Comparison of ENCODE assay signal across 10 cellular contexts in the genomic region with DNA sequence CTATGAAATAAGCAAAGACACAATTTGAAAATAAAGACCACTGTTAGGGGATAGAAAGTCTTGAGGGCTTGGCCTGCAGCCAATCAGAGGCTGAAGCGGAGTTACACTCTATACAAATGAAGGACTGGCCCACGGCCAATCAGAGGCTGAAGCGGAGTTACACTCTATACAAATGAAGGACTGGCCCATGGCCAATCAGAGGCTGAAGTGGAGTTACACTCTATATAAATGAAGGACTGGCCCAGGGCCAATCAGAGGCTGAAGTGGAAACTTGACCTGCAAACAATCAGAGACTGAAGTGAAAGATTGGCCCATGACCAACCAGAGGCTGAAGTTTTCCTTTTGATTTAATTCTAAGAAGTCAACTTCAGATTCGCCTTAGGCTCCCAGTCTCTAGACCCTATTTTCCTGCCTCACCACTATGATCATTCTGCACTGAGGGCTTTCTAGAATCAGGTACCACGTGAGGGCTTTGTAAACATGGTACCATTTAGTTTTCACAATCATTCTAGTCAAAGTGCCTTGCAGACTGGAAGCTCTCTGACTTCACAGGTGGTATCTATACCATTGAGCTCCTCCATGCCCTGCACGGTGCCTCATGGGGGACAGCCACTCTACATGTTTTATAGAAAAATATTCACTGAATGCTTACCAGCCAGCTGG.
DNase-seq lines count a peak whose midpoint lies in the region; ATAC-seq and TF ChIP-seq lines count a peak whose summit lies in the region.
"Had no signal": no experiment of that assay in that cellular context is flagged by ENCODE, and none has a peak within 500 bp of the region (broad histone marks: within the 10 kb centered on the region; RNA-seq: fewer than 3 reads in every experiment).

No MANE protein-coding gene starts in this region.

- peaks cover 22% of the 10 kb centered on the region for H3K4me1 ChIP-seq in lower lobe of right lung
- no peaks in the 10 kb centered on the region for H3K4me1 ChIP-seq in aorta (ENCODE audit: control insufficient read depth in 1 of 2, insufficient read depth in 2 of 2, low read length in 2 of 2)
- H3K4me1 ChIP-seq in CD8-positive, alpha-beta memory T cell (ENCODE audit: insufficient read depth, low read length) = peaks cover 21% of the 10 kb centered on the region

- intact Hi-C loops in Right ventricle myocardium inferior (cut with DNase I) (loop anchor here (2.0 to 5.0 kb wide), 4 partner anchors 81 to 233 kb away; no protein-coding TSS in a partner anchor), cardiac septum (cut with DNase I) (loop anchor here (2.0 to 5.0 kb wide), 5 partner anchors 76 to 233 kb away; no protein-coding TSS in a partner anchor), lower lobe of right lung (cut with DNase I) (loop anchor here (5.0 kb wide), 1 partner anchor 151 kb away; no protein-coding TSS in a partner anchor), aorta (cut with DNase I) (loop anchor here (2.0 kb wide), 3 partner anchors 83 to 235 kb away; no protein-coding TSS in a partner anchor)

- TF ChIP-seq CTCF in choroid plexus epithelial cell (conservative IDR thresholded peaks at IDR 0.05; ENCODE audit: low read depth, low read length) = no peak
- no peak for TF ChIP-seq CTCF in lower lobe of right lung (IDR thresholded peaks at IDR 0.05)

- H3K9me3 Mint-ChIP-seq in CD8-positive, alpha-beta memory T cell = peaks cover 0 to 2% (median 0%) of the 10 kb centered on the region in 5 donors
- no peaks in the 10 kb centered on the region for H3K9me3 Mint-ChIP-seq in activated T-cell treated with anti-CD3 and anti-CD28 coated beads, Interleukin-2, amount 50 U/mL, for 24 hours

- 50 to 54% methylated on average over 6 of the region's 6 CpGs for WGBS in aorta, 2 donors

- CTCF ChIA-PET in CD8-positive, alpha-beta memory T cell (lab: Charles Lee) = interaction anchor here (1.1 to 15.3 kb wide), 6 partner anchors 10 to 328 kb away, joined by 3 to 106 read pairs (median 6); no protein-coding TSS in a partner anchor

- POLR2A ChIA-PET in CD8-positive, alpha-beta memory T cell (lab: Charles Lee) = no interaction called here

- H3K27ac ChIP-seq in lower lobe of right lung (peak overlapping the region; percentile 62), aorta (ENCODE audit: low read depth in 1 of 2, low read length in 2 of 2) (no peak overlapping the region)
- no peak overlapping the region for H3K27ac ChIP-seq in CD8-positive, alpha-beta memory T cell (ENCODE audit: low read depth, low read length)

- no peaks in the 10 kb centered on the region for H3K9me3 ChIP-seq in lower lobe of right lung
- H3K9me3 ChIP-seq in aorta (ENCODE audit: control insufficient read depth, low read length) = no peaks in the 10 kb centered on the region
- H3K9me3 ChIP-seq in CD8-positive, alpha-beta memory T cell (ENCODE audit: low read length) = no peaks in the 10 kb centered on the region

- peak; percentile 82 for DNase-seq in Right ventricle myocardium inferior (ENCODE audit: missing footprints)
- DNase-seq in cardiac septum (ENCODE audit: low spot score) = no peak
- DNase-seq in choroid plexus epithelial cell (ENCODE audit: low read depth) = peak; percentile 46
- peak; percentile 78 for DNase-seq in lower lobe of right lung
- peak in 1 of 2 donors; percentile 53 for DNase-seq in aorta
- DNase-seq in CD8-positive, alpha-beta memory T cell = no peak
- DNase-seq in germinal center (ENCODE audit: low spot score) = no peak
- no peak for DNase-seq in activated T-cell treated with anti-CD3 and anti-CD28 coated beads, Interleukin-2, amount 50 U/mL, for 24 hours
- DNase-seq: NCI-H526 treated with DMSO at 0.1 percent for 48 hours had no signal

- H3K4me3 ChIP-seq in choroid plexus epithelial cell (ENCODE audit: low read depth, low read length) (no peak overlapping the region), lower lobe of right lung (peak overlapping the region; percentile 31), aorta (ENCODE audit: low read length in 2 of 2) (no peak overlapping the region)
- no peak overlapping the region for H3K4me3 ChIP-seq in CD8-positive, alpha-beta memory T cell (ENCODE audit: low read length)

- no peak overlapping the region for H3K4me3 Mint-ChIP-seq in CD8-positive, alpha-beta memory T cell
- no peak overlapping the region for H3K4me3 Mint-ChIP-seq in activated T-cell treated with anti-CD3 and anti-CD28 coated beads, Interleukin-2, amount 50 U/mL, for 24 hours

- no peak overlapping the region for H3K27ac Mint-ChIP-seq in CD8-positive, alpha-beta memory T cell
- no peak overlapping the region for H3K27ac Mint-ChIP-seq in activated T-cell treated with anti-CD3 and anti-CD28 coated beads, Interleukin-2, amount 50 U/mL, for 24 hours

- peaks cover 1% of the 10 kb centered on the region for H3K36me3 ChIP-seq in lower lobe of right lung
- no peaks in the 10 kb centered on the region for H3K36me3 ChIP-seq in aorta (ENCODE audit: control insufficient read depth in 1 of 2, insufficient read depth in 2 of 2, low read length in 1 of 2)
- H3K36me3 ChIP-seq in CD8-positive, alpha-beta memory T cell (ENCODE audit: insufficient read depth, low read length) = no peaks in the 10 kb centered on the region

- peaks cover 0 to 3% of the 10 kb centered on the region in 2 donors for H3K27me3 Mint-ChIP-seq in CD8-positive, alpha-beta memory T cell
- H3K27me3 Mint-ChIP-seq in activated T-cell treated with anti-CD3 and anti-CD28 coated beads, Interleukin-2, amount 50 U/mL, for 24 hours = no peaks in the 10 kb centered on the region

- peaks cover 14 to 30% (median 29%) of the 10 kb centered on the region in 3 donors for H3K4me1 Mint-ChIP-seq in CD8-positive, alpha-beta memory T cell
- peaks cover 25% of the 10 kb centered on the region for H3K4me1 Mint-ChIP-seq in activated T-cell treated with anti-CD3 and anti-CD28 coated beads, Interleukin-2, amount 50 U/mL, for 24 hours (ENCODE audit: low read depth)

- ATAC-seq in Right ventricle myocardium inferior (peak; percentile 40), lower lobe of right lung (peak; percentile 66 to 77), aorta (ENCODE audit: low FRiP score) (peak; percentile 55)
- ATAC-seq: activated CD4-positive, CD25-positive, alpha-beta regulatory T cell treated with anti-CD3 and anti-CD28 coated beads, Interleukin-2, amount 50 U/mL, for 24 hours had no signal

- H3K27me3 ChIP-seq in lower lobe of right lung (ENCODE audit: low read depth) = no peaks in the 10 kb centered on the region
- no peaks in the 10 kb centered on the region for H3K27me3 ChIP-seq in aorta (ENCODE audit: control insufficient read depth in 1 of 2, insufficient read depth in 2 of 2, low read length in 1 of 2)
- no peaks in the 10 kb centered on the region for H3K27me3 ChIP-seq in CD8-positive, alpha-beta memory T cell (ENCODE audit: insufficient read depth, low read length, poor library complexity, severe bottlenecking)

- peaks cover 0 to 3% (median 2%) of the 10 kb centered on the region in 3 donors for H3K36me3 Mint-ChIP-seq in CD8-positive, alpha-beta memory T cell
- H3K36me3 Mint-ChIP-seq in activated T-cell treated with anti-CD3 and anti-CD28 coated beads, Interleukin-2, amount 50 U/mL, for 24 hours (ENCODE audit: low read depth) = no peaks in the 10 kb centered on the region

Comparison
In these comparisons a context has a peak if more than half of its experiments do, and no peak if none do; other contexts are left out.
1. DNase-seq: peak in Right ventricle myocardium inferior (single experiment), choroid plexus epithelial cell (single experiment) and lower lobe of right lung (single experiment); none in cardiac septum (single experiment), CD8-positive, alpha-beta memory T cell (0 of 5), germinal center (single experiment) and activated T-cell treated with anti-CD3 and anti-CD28 coated beads, Interleukin-2, amount 50 U/mL, for 24 hours (single experiment).
2. Peak in every context shown above with its lines, with median percentiles within 50 percentile points of each other: ATAC-seq.